Comparison of ENCODE assay signal across 8 cellular contexts in genomic region chr4:2811830-2812599, GRCh38.
DNase-seq lines count a peak whose midpoint lies in the region; ATAC-seq and TF ChIP-seq lines count a peak whose summit lies in the region.

No MANE protein-coding gene starts in this region.

- H3K9me3 Mint-ChIP-seq in T-helper 1 cell treated with Interleukin-12 subunit alpha and Interleukin-12 subunit beta and Interleukin-4 antibody, amounts not matched to agents 30 μg/mL and 1 μg/mL, for 36 hours: no peaks in the 10 kb centered on the region

- H3K4me1 ChIP-seq in DOHH2 (ENCODE audit: control insufficient read depth, low read length): peaks cover 39% of the 10 kb centered on the region

- no peaks in the 10 kb centered on the region for H3K36me3 ChIP-seq in DOHH2 (ENCODE audit: control insufficient read depth, low read length)

- no peaks in the 10 kb centered on the region for H3K79me2 ChIP-seq in DOHH2 (ENCODE audit: control insufficient read depth, low read length)

- no peaks in the 10 kb centered on the region for H3K27me3 Mint-ChIP-seq in T-helper 1 cell treated with Interleukin-12 subunit alpha and Interleukin-12 subunit beta and Interleukin-4 antibody, amounts not matched to agents 30 μg/mL and 1 μg/mL, for 36 hours (ENCODE audit: low read depth)

- 0 out of 2 replicates have a peak, but pooled peaks cover 4% of the 10 kb centered on the region for H3K9me3 ChIP-seq in DOHH2 (ENCODE audit: control insufficient read depth, insufficient read depth, low read length)

- no peaks in the 10 kb centered on the region for H3K9me2 ChIP-seq in DOHH2 (replicated peaks; ENCODE audit: control insufficient read depth, low read length)

- peaks cover 10% of the 10 kb centered on the region for H3K27me3 ChIP-seq in DOHH2 (ENCODE audit: control insufficient read depth, low read length)

- no peaks in the 10 kb centered on the region for H4K20me1 ChIP-seq in DOHH2 (ENCODE audit: control insufficient read depth, insufficient read depth, low read depth, low read length)

- H3K36me3 Mint-ChIP-seq in T-helper 1 cell treated with Interleukin-12 subunit alpha and Interleukin-12 subunit beta and Interleukin-4 antibody, amounts not matched to agents 30 μg/mL and 1 μg/mL, for 36 hours (ENCODE audit: low read depth): peaks cover 22% of the 10 kb centered on the region

- DNase-seq in KBM-7 (peak; percentile 88), brain pericyte (ENCODE audit: low read depth, low spot score) (peak; percentile 80), kidney tubule cell (ENCODE audit: low spot score) (peak; percentile 93), NCI-H82 (lab: John Stamatoyannopoulos, UW) (no peak)
- DNase-seq in stimulated activated CD4-positive, alpha-beta T cell treated with anti-CD3 and anti-CD28 coated beads, TNF-alpha, amount 100 ng/mL, for 24 hours (ENCODE audit: low read depth in 3 of 3): peak in 2 of 3 experiments; percentile 20 to 71

- no peak for TF ChIP-seq CTCF in DOHH2 (IDR thresholded peaks at IDR 0.05; ENCODE audit: low read depth, low read length, poor library complexity, severe bottlenecking)

- peak overlapping the region; percentile 43 for H3K27ac ChIP-seq in DOHH2 (ENCODE audit: low read depth, low read length)

- in situ Hi-C loops in KBM-7 (cut with MboI; ENCODE audit: low pct_unique_long_range_greater_than_20kb, low sequenced_read_pairs): no loop called here

- H3K4me3 ChIP-seq in DOHH2 (ENCODE audit: low read length): peak overlapping the region; percentile 72

- H3K4me1 Mint-ChIP-seq in T-helper 1 cell treated with Interleukin-12 subunit alpha and Interleukin-12 subunit beta and Interleukin-4 antibody, amounts not matched to agents 30 μg/mL and 1 μg/mL, for 36 hours (ENCODE audit: low read depth): peaks cover 51% of the 10 kb centered on the region

- ATAC-seq in GM21528 (IDR thresholded peaks at IDR 0.05; ENCODE audit: low FRiP score, unreplicated experiment): peak; percentile 69

- H3K27ac Mint-ChIP-seq in T-helper 1 cell treated with Interleukin-12 subunit alpha and Interleukin-12 subunit beta and Interleukin-4 antibody, amounts not matched to agents 30 μg/mL and 1 μg/mL, for 36 hours: peak overlapping the region; percentile 93

- peak overlapping the region; percentile 92 for H3K4me3 Mint-ChIP-seq in T-helper 1 cell treated with Interleukin-12 subunit alpha and Interleukin-12 subunit beta and Interleukin-4 antibody, amounts not matched to agents 30 μg/mL and 1 μg/mL, for 36 hours

- H3F3A ChIP-seq in DOHH2 (ENCODE audit: control insufficient read depth, insufficient read depth): peaks cover 9% of the 10 kb centered on the region

- H3K4me2 ChIP-seq in DOHH2 (ENCODE audit: low read length): peak overlapping the region; percentile 82
